Comparison of ENCODE assay signal across 7 cellular contexts in genomic region chr20:58983115-58983468, GRCh38. TPM values are rescaled to one million over a fixed set of nuclear protein-coding genes. Genes with fewer than 3 reads are reported as not detected.
A peak's percentile ranks its signal among the peaks of the same experiment; 100 is the strongest.
DNase-seq lines count a peak whose midpoint lies in the region; ATAC-seq and TF ChIP-seq lines count a peak whose summit lies in the region.
"Not testable (repeated sequence)": the region's sequence is repeated elsewhere in the genome, so short reads cannot be mapped to it uniquely, and the experiment has no call there.
"Had no signal": no experiment of that assay in that cellular context is flagged by ENCODE, and none has a peak within 500 bp of the region (broad histone marks: within the 10 kb centered on the region; RNA-seq: fewer than 3 reads in every experiment).

No MANE protein-coding gene starts in this region.

- not testable (repeated sequence) for H3K27me3 Mint-ChIP-seq in CD8-positive, alpha-beta memory T cell; activated naive CD8-positive, alpha-beta T cell treated with anti-CD3 and anti-CD28 coated beads, Interleukin-2, amount 50 U/mL, for 24 hours; naive B cell; stimulated activated memory B cell treated with anti-CD40 and anti-IgM and Interleukin-4, amounts not matched to agents 10 μg/mL and 1 μg/mL and 100 μg/mL, for 72 hours

- H3K9me3 Mint-ChIP-seq in CD8-positive, alpha-beta memory T cell; activated naive CD8-positive, alpha-beta T cell treated with anti-CD3 and anti-CD28 coated beads, Interleukin-2, amount 50 U/mL, for 24 hours; naive B cell; stimulated activated memory B cell treated with anti-CD40 and anti-IgM and Interleukin-4, amounts not matched to agents 10 μg/mL and 1 μg/mL and 100 μg/mL, for 72 hours: not testable (repeated sequence)

- not testable (repeated sequence) for H3K9me3 ChIP-seq in CD8-positive, alpha-beta memory T cell (ENCODE audit: low read length); PC-3 (ENCODE audit: low read length)

- peaks cover 30% of the 10 kb centered on the region for H3K4me1 ChIP-seq in CD8-positive, alpha-beta memory T cell (ENCODE audit: insufficient read depth, low read length)
- H3K4me1 ChIP-seq in PC-3 (ENCODE audit: insufficient read depth, low read length): not testable (repeated sequence)

- peak overlapping the region; percentile 85 to 96 (median 94) for H3K4me3 Mint-ChIP-seq in CD8-positive, alpha-beta memory T cell
- peak overlapping the region; percentile 90 for H3K4me3 Mint-ChIP-seq in activated naive CD8-positive, alpha-beta T cell treated with anti-CD3 and anti-CD28 coated beads, Interleukin-2, amount 50 U/mL, for 24 hours
- peak overlapping the region in 5 of 8 donors; percentile 83 to 95 (median 93) for H3K4me3 Mint-ChIP-seq in naive B cell
- peak overlapping the region; percentile 86 for H3K4me3 Mint-ChIP-seq in stimulated activated memory B cell treated with anti-CD40 and anti-IgM and Interleukin-4, amounts not matched to agents 10 μg/mL and 1 μg/mL and 100 μg/mL, for 72 hours

- POLR2A ChIA-PET in CD8-positive, alpha-beta memory T cell (lab: Charles Lee): interaction anchor here (2.6 to 3.0 kb wide), 2 partner anchors 49 to 94 kb away, joined by 13 to 14 read pairs; partner anchors contain the start of gene ATP5F1E
- POLR2A ChIA-PET in PC-3 (lab: Charles Lee; ENCODE audit: unreplicated experiment): not testable (repeated sequence)

- not testable (repeated sequence) for TF ChIP-seq CTCF in PC-3 (conservative IDR thresholded peaks at IDR 0.05; ENCODE audit: low read depth, low read length)

- peak overlapping the region; percentile 86 to 95 (median 91) for H3K27ac Mint-ChIP-seq in CD8-positive, alpha-beta memory T cell
- not testable (repeated sequence) for H3K27ac Mint-ChIP-seq in activated naive CD8-positive, alpha-beta T cell treated with anti-CD3 and anti-CD28 coated beads, Interleukin-2, amount 50 U/mL, for 24 hours
- peak overlapping the region in 1 of 6 donors; percentile 12 for H3K27ac Mint-ChIP-seq in naive B cell
- H3K27ac Mint-ChIP-seq in stimulated activated memory B cell treated with anti-CD40 and anti-IgM and Interleukin-4, amounts not matched to agents 10 μg/mL and 1 μg/mL and 100 μg/mL, for 72 hours: peak overlapping the region; percentile 81

- H3K27me3 ChIP-seq in CD8-positive, alpha-beta memory T cell (ENCODE audit: insufficient read depth, low read length, poor library complexity, severe bottlenecking); PC-3 (ENCODE audit: low read length): not testable (repeated sequence)

- peak overlapping the region; percentile 84 for H3K4me2 ChIP-seq in PC-3 (ENCODE audit: low read length)

- H3K9me2 ChIP-seq in PC-3 (replicated peaks; ENCODE audit: low read length): not testable (repeated sequence)

- peaks cover 24% of the 10 kb centered on the region for H4K20me1 ChIP-seq in PC-3 (ENCODE audit: low read length)

- BruUV-seq in PC-3 (replicated peaks; lab: Mats Ljungman, UMichigan): not testable (repeated sequence)

- not testable (repeated sequence) for ATAC-seq in PC-3; activated naive CD8-positive, alpha-beta T cell treated with anti-CD3 and anti-CD28 coated beads, Interleukin-2, amount 50 U/mL, for 24 hours; naive B cell (ENCODE audit: low read depth in 2 of 2); stimulated activated memory B cell treated with anti-CD40 and anti-IgM and Interleukin-4, amounts not matched to agents 10 μg/mL and 1 μg/mL and 100 μg/mL, for 72 hours

- peaks cover 20% of the 10 kb centered on the region for H3K36me3 ChIP-seq in CD8-positive, alpha-beta memory T cell (ENCODE audit: insufficient read depth, low read length)
- H3K36me3 ChIP-seq in PC-3 (ENCODE audit: low read depth, low read length): peaks cover 28% of the 10 kb centered on the region

- H3K9ac ChIP-seq in PC-3 (ENCODE audit: low read length): not testable (repeated sequence)

- peak overlapping the region; percentile 73 for H3K4me3 ChIP-seq in CD8-positive, alpha-beta memory T cell (ENCODE audit: low read length)
- H3K4me3 ChIP-seq in PC-3 (ENCODE audit: low read length): 0 out of 2 replicates have a peak overlapping the region, but pooled peaks have one; percentile 76

- DNase-seq in CD8-positive, alpha-beta memory T cell; PC-3; activated naive CD8-positive, alpha-beta T cell treated with anti-CD3 and anti-CD28 coated beads, Interleukin-2, amount 50 U/mL, for 24 hours; naive B cell: not testable (repeated sequence)
- peak; percentile 35 for DNase-seq in activated CD8-positive, alpha-beta memory T cell treated with anti-CD3 and anti-CD28 coated beads for 24 hours

- CTCF ChIA-PET in CD8-positive, alpha-beta memory T cell (lab: Charles Lee): interaction anchor here (0.6 to 1.2 kb wide), 5 partner anchors 15 to 536 kb away, joined by 3 read pairs; no protein-coding TSS in a partner anchor
- CTCF ChIA-PET in PC-3 (lab: Charles Lee): not testable (repeated sequence)

- H3F3A ChIP-seq in PC-3 (ENCODE audit: low read length, unreplicated experiment): not testable (repeated sequence)

- peaks cover 5 to 33% (median 8%) of the 10 kb centered on the region in 3 donors for H3K36me3 Mint-ChIP-seq in CD8-positive, alpha-beta memory T cell
- H3K36me3 Mint-ChIP-seq in activated naive CD8-positive, alpha-beta T cell treated with anti-CD3 and anti-CD28 coated beads, Interleukin-2, amount 50 U/mL, for 24 hours (ENCODE audit: low read depth): peaks cover 36% of the 10 kb centered on the region
- H3K36me3 Mint-ChIP-seq in naive B cell: peaks cover 5 to 14% of the 10 kb centered on the region in 2 donors
- peaks cover 30% of the 10 kb centered on the region for H3K36me3 Mint-ChIP-seq in stimulated activated memory B cell treated with anti-CD40 and anti-IgM and Interleukin-4, amounts not matched to agents 10 μg/mL and 1 μg/mL and 100 μg/mL, for 72 hours

- intact Hi-C loops in PC-3 (cut with micrococcal nuclease): loop anchor here (5.0 kb wide), 2 partner anchors 44 to 91 kb away; no protein-coding TSS in a partner anchor

- peaks cover 45 to 53% (median 50%) of the 10 kb centered on the region in 3 donors for H3K4me1 Mint-ChIP-seq in CD8-positive, alpha-beta memory T cell
- peaks cover 37% of the 10 kb centered on the region for H3K4me1 Mint-ChIP-seq in activated naive CD8-positive, alpha-beta T cell treated with anti-CD3 and anti-CD28 coated beads, Interleukin-2, amount 50 U/mL, for 24 hours
- peaks cover 42 to 62% (median 43%) of the 10 kb centered on the region in 3 donors for H3K4me1 Mint-ChIP-seq in naive B cell
- H3K4me1 Mint-ChIP-seq in stimulated activated memory B cell treated with anti-CD40 and anti-IgM and Interleukin-4, amounts not matched to agents 10 μg/mL and 1 μg/mL and 100 μg/mL, for 72 hours: peaks cover 62% of the 10 kb centered on the region

- H2AFZ ChIP-seq in PC-3 (ENCODE audit: low read length): not testable (repeated sequence)

- peaks cover 63% of the 10 kb centered on the region for H3K79me2 ChIP-seq in PC-3 (ENCODE audit: low read length)

- H3K27ac ChIP-seq in CD8-positive, alpha-beta memory T cell (ENCODE audit: low read depth, low read length): peak overlapping the region; percentile 70
- H3K27ac ChIP-seq in PC-3 (ENCODE audit: low read length): not testable (repeated sequence)

RNA-seq across cellular contexts. Expression of gene NELFCD, which starts 2.0 kb away (rescaled TPM):
- 100 to 1,000 TPM; 101 to 108 TPM for total RNA-seq in CD8-positive, alpha-beta memory T cell
- 78.1 TPM for polyA plus RNA-seq in CD8-positive, alpha-beta memory T cell
- total RNA-seq in PC-3 (2014; rRNA removed): 131 and 144 TPM in 2 replicates
- polyA plus RNA-seq in naive B cell (ENCODE audit: low read depth in 6 of 6): 100 to 1,000 TPM in 1 of 6 donors, 10 to 100 TPM in 5; 78.9 to 128 (median 86.2) TPM

RNA-seq across cellular contexts. Expression of gene CTSZ, which starts 24.0 kb away (rescaled TPM):
- 10 to 100 TPM; 35.3 to 36.0 TPM for total RNA-seq in CD8-positive, alpha-beta memory T cell
- 1.5 TPM for polyA plus RNA-seq in CD8-positive, alpha-beta memory T cell
- 191 and 225 TPM in 2 replicates for total RNA-seq in PC-3 (2014; rRNA removed)
- polyA plus RNA-seq in naive B cell (ENCODE audit: low read depth in 6 of 6): 10 to 100 TPM; 15.7 to 39.6 (median 25.4) TPM

RNA-seq across cellular contexts. Expression of gene TUBB1, which starts 36.1 kb away (rescaled TPM):
- total RNA-seq in CD8-positive, alpha-beta memory T cell: not detected
- 0.10 TPM for polyA plus RNA-seq in CD8-positive, alpha-beta memory T cell
- total RNA-seq in PC-3 (2014; rRNA removed): not detected in 2 replicates
- 10 to 100 TPM in 3 of 6 donors, 1 to 10 TPM in 3; 2.5 to 16.4 (median 11.0) TPM for polyA plus RNA-seq in naive B cell (ENCODE audit: low read depth in 6 of 6)
- total RNA-seq: H4 had no signal

RNA-seq across cellular contexts. Expression of gene ATP5F1E, which starts 49.0 kb away (rescaled TPM):
- 100 to 1,000 TPM in 1 of 2 experiments, 10 to 100 TPM in 1; 98.1 to 102 TPM for total RNA-seq in CD8-positive, alpha-beta memory T cell
- 95.0 TPM for polyA plus RNA-seq in CD8-positive, alpha-beta memory T cell
- 47.1 and 58.5 TPM in 2 replicates for total RNA-seq in PC-3 (2014; rRNA removed)
- polyA plus RNA-seq in naive B cell (ENCODE audit: low read depth in 6 of 6): 100 to 1,000 TPM in 1 of 6 donors, 10 to 100 TPM in 5; 53.9 to 103 (median 75.5) TPM

RNA-seq across cellular contexts. Expression of gene PRELID3B, which starts 59.5 kb away (rescaled TPM):
- 100 to 1,000 TPM; 127 to 141 TPM for total RNA-seq in CD8-positive, alpha-beta memory T cell
- polyA plus RNA-seq in CD8-positive, alpha-beta memory T cell: 33.8 TPM
- 118 and 181 TPM in 2 replicates for total RNA-seq in PC-3 (2014; rRNA removed)
- polyA plus RNA-seq in naive B cell (ENCODE audit: low read depth in 6 of 6): 10 to 100 TPM; 34.1 to 46.0 (median 37.5) TPM
